In genomic region chr1:206484901-206485300, GRCh38 we compare ENCODE assay signal across 31 cellular contexts.
"Had no signal": no experiment of that assay in that cellular context is flagged by ENCODE, and none has a peak within 500 bp of the region (broad histone marks: within the 10 kb centered on the region; RNA-seq: fewer than 3 reads in every experiment).

No MANE protein-coding gene starts in this region.

- H3K4me1 ChIP-seq: breast epithelium, colonic mucosa had no signal

- H3K36me3 ChIP-seq: breast epithelium, gastroesophageal sphincter, WERI-Rb-1 had no signal

- H3K27me3 Mint-ChIP-seq: activated B cell treated with CpG ODN at 0.5 μM for 24 hours; activated CD4-positive, alpha-beta memory T cell treated with anti-CD3 and anti-CD28 coated beads, Interleukin-2, amount 10 ng/mL, durations not matched to agents 7 days and 5 days; activated CD4-positive, alpha-beta T cell treated with anti-CD3 and anti-CD28 coated beads, Interleukin-2, amount 10 ng/mL, durations not matched to agents 7 days and 5 days; activated naive CD8-positive, alpha-beta T cell; activated T-helper 17 cell treated with anti-CD3 and anti-CD28 coated beads, Interleukin-2, amount 50 U/mL, for 72 hours; T-helper 17 cell had no signal

- H3K36me3 Mint-ChIP-seq: activated naive CD8-positive, alpha-beta T cell; brain had no signal

- H3K27ac Mint-ChIP-seq: activated B cell treated with CpG ODN at 0.5 μM for 24 hours; activated CD4-positive, alpha-beta memory T cell treated with anti-CD3 and anti-CD28 coated beads, Interleukin-2, amount 10 ng/mL, durations not matched to agents 7 days and 5 days; activated CD4-positive, alpha-beta T cell treated with anti-CD3 and anti-CD28 coated beads, Interleukin-2, amount 10 ng/mL, durations not matched to agents 7 days and 5 days; brain; T-helper 2 cell treated with Interferon-gamma antibody and Interleukin-4, amounts not matched to agents 5 μg/mL and 100 μg/mL, for 36 hours had no signal

- H3K4me3 ChIP-seq: ascending aorta, breast epithelium, cardiac muscle cell, colonic mucosa, esophagus squamous epithelium, gastroesophageal sphincter had no signal

- H3K27ac ChIP-seq: ascending aorta, breast epithelium, cardiac muscle cell, colonic mucosa, epithelial cell of prostate, esophagus squamous epithelium, gastroesophageal sphincter, WERI-Rb-1 had no signal

- H3K9me3 Mint-ChIP-seq: activated B cell treated with CpG ODN at 0.5 μM for 24 hours; activated CD4-positive, alpha-beta memory T cell treated with anti-CD3 and anti-CD28 coated beads, Interleukin-2, amount 10 ng/mL, durations not matched to agents 7 days and 5 days; activated CD4-positive, alpha-beta T cell treated with anti-CD3 and anti-CD28 coated beads, Interleukin-2, amount 10 ng/mL, durations not matched to agents 7 days and 5 days; activated T-helper 17 cell treated with anti-CD3 and anti-CD28 coated beads, Interleukin-2, amount 50 U/mL, for 72 hours; brain; T-helper 2 cell treated with Interferon-gamma antibody and Interleukin-4, amounts not matched to agents 5 μg/mL and 100 μg/mL, for 36 hours had no signal

- H3K4me3 Mint-ChIP-seq: activated B cell treated with CpG ODN at 0.5 μM for 24 hours; activated CD4-positive, alpha-beta memory T cell treated with anti-CD3 and anti-CD28 coated beads, Interleukin-2, amount 10 ng/mL, durations not matched to agents 7 days and 5 days; activated CD4-positive, alpha-beta T cell treated with anti-CD3 and anti-CD28 coated beads, Interleukin-2, amount 10 ng/mL, durations not matched to agents 7 days and 5 days; activated naive CD8-positive, alpha-beta T cell; activated T-helper 17 cell treated with anti-CD3 and anti-CD28 coated beads, Interleukin-2, amount 50 U/mL, for 72 hours; brain; T-helper 17 cell; T-helper 2 cell treated with Interferon-gamma antibody and Interleukin-4, amounts not matched to agents 5 μg/mL and 100 μg/mL, for 36 hours had no signal

- ATAC-seq: activated CD4-positive, CD25-positive, alpha-beta regulatory T cell treated with anti-CD3 and anti-CD28 coated beads, Interleukin-2, amount 50 U/mL, for 24 hours; activated T-helper 17 cell treated with anti-CD3 and anti-CD28 coated beads, Interleukin-2, amount 50 U/mL, for 72 hours; gastroesophageal sphincter; T-helper 17 cell had no signal

- H3K4me1 Mint-ChIP-seq: activated CD4-positive, alpha-beta memory T cell treated with anti-CD3 and anti-CD28 coated beads, Interleukin-2, amount 10 ng/mL, durations not matched to agents 7 days and 5 days; T-helper 17 cell had no signal

- FAIRE-seq: endometrium, endothelial cell of umbilical vein had no signal

- H3K9me3 ChIP-seq: ascending aorta, breast epithelium, colonic mucosa, esophagus squamous epithelium, gastroesophageal sphincter had no signal

- DNase-seq: activated B cell treated with CpG ODN at 0.5 μM for 24 hours; activated CD4-positive, alpha-beta memory T cell treated with anti-CD3 and anti-CD28 coated beads, Interleukin-2, amount 10 ng/mL, durations not matched to agents 7 days and 5 days; activated CD4-positive, alpha-beta T cell treated with anti-CD3 and anti-CD28 coated beads, Interleukin-2, amount 10 ng/mL, durations not matched to agents 7 days and 5 days; activated CD4-positive, alpha-beta T cell treated with anti-CD3 and anti-CD28 coated beads, Interleukin-2, amount 50 U/mL, for 4 hours; activated CD8-positive, alpha-beta memory T cell treated with anti-CD3 and anti-CD28 coated beads, Interleukin-2, amount 50 U/mL, for 48 hours; activated effector memory CD4-positive, alpha-beta T cell treated with Interleukin-2 at 50 U/mL for 16 hours; activated gamma-delta T cell treated with Interleukin-2 at 50 U/mL for 16 hours; activated naive CD4-positive, alpha-beta T cell treated with anti-CD3 and anti-CD28 coated beads, Interleukin-2, amount 50 U/mL, for 16 hours; activated naive CD4-positive, alpha-beta T cell treated with Interleukin-2 at 50 U/mL for 16 hours; central memory CD4-positive, alpha-beta T cell; cerebellar nuclear complex; colonic mucosa; effector CD8-positive, alpha-beta T cell; esophagus squamous epithelium; foreskin melanocyte; T-helper 1 cell; T-helper 17 cell; T1000; WERI-Rb-1 had no signal

- H3K27me3 ChIP-seq: ascending aorta, breast epithelium, cardiac muscle cell, colonic mucosa, esophagus squamous epithelium, gastroesophageal sphincter had no signal
